Comparison of ENCODE assay signal across 20 cellular contexts in the genomic region with DNA sequence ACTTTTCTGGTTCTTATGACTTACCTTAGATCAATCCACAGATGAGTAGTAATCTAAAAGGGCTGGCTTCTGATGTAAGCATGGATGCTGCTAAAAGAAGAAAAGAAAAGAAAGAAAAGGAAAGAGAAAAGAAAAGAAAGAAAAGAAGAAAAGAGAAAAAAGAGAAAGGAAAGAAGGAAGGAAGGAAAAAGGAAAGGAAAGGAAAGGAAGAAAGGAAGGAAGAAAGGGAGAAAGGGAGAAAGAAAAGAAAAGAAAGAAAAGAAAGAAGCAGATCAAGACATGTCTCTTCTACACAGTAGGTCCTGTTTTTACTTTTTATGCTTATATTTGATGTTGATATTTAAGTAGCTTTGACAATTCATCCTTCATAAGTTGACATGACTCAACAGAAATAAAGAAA.
DNase-seq lines count a peak whose midpoint lies in the region; ATAC-seq and TF ChIP-seq lines count a peak whose summit lies in the region.
"Had no signal": no experiment of that assay in that cellular context is flagged by ENCODE, and none has a peak within 500 bp of the region (broad histone marks: within the 10 kb centered on the region; RNA-seq: fewer than 3 reads in every experiment).

No MANE protein-coding gene starts in this region.

- TF ChIP-seq CTCF in CD14-positive monocyte (IDR thresholded peaks at IDR 0.05) (peak; percentile 22), WTC11 (IDR thresholded peaks at IDR 0.05) (no peak), progenitor cell of endocrine pancreas (IDR thresholded peaks at IDR 0.05; ENCODE audit: unreplicated experiment) (no peak)

- POLR2A ChIA-PET in WTC11 (lab: Charles Lee), result no interaction called here
- POLR2A ChIA-PET in activated CD4-positive, alpha-beta memory T cell treated with anti-CD3 and anti-CD28 coated beads, Interleukin-2, amount 10 ng/mL, durations not matched to agents 7 days and 5 days (lab: Charles Lee), result no interaction called here

- H3K9me3 Mint-ChIP-seq in CD14-positive monocyte, result peaks cover 0 to 2% (median 0%) of the 10 kb centered on the region in 7 donors
- no peaks in the 10 kb centered on the region for H3K9me3 Mint-ChIP-seq in WTC11
- no peaks in the 10 kb centered on the region for H3K9me3 Mint-ChIP-seq in progenitor cell of endocrine pancreas (ENCODE audit: low read depth)
- no peaks in the 10 kb centered on the region for H3K9me3 Mint-ChIP-seq in activated CD4-positive, alpha-beta memory T cell treated with anti-CD3 and anti-CD28 coated beads, Interleukin-2, amount 10 ng/mL, durations not matched to agents 7 days and 5 days
- H3K9me3 Mint-ChIP-seq: CD4-positive, CD25-positive, alpha-beta regulatory T cell; CD8-positive, alpha-beta T cell had no signal

- H3K4me1 Mint-ChIP-seq in CD14-positive monocyte, result no peaks in the 10 kb centered on the region
- peaks cover 32% of the 10 kb centered on the region for H3K4me1 Mint-ChIP-seq in WTC11
- peaks cover 14% of the 10 kb centered on the region for H3K4me1 Mint-ChIP-seq in progenitor cell of endocrine pancreas (ENCODE audit: low read depth)
- H3K4me1 Mint-ChIP-seq in activated CD4-positive, alpha-beta memory T cell treated with anti-CD3 and anti-CD28 coated beads, Interleukin-2, amount 10 ng/mL, durations not matched to agents 7 days and 5 days, result peaks cover 1% of the 10 kb centered on the region

- H3K4me3 Mint-ChIP-seq in CD14-positive monocyte (no peak overlapping the region), WTC11 (no peak overlapping the region), progenitor cell of endocrine pancreas (ENCODE audit: low read depth) (no peak overlapping the region)
- H3K4me3 Mint-ChIP-seq in activated CD4-positive, alpha-beta memory T cell treated with anti-CD3 and anti-CD28 coated beads, Interleukin-2, amount 10 ng/mL, durations not matched to agents 7 days and 5 days, result no peak overlapping the region
- H3K4me3 Mint-ChIP-seq: CD4-positive, CD25-positive, alpha-beta regulatory T cell; CD8-positive, alpha-beta T cell had no signal

- CTCF ChIA-PET in WTC11 (lab: Charles Lee), result no interaction called here
- CTCF ChIA-PET in activated CD4-positive, alpha-beta memory T cell treated with anti-CD3 and anti-CD28 coated beads, Interleukin-2, amount 10 ng/mL, durations not matched to agents 7 days and 5 days (lab: Charles Lee), result no interaction called here

- H3K27ac Mint-ChIP-seq in CD14-positive monocyte (no peak overlapping the region), WTC11 (no peak overlapping the region), progenitor cell of endocrine pancreas (peak overlapping the region; percentile 14)
- H3K27ac Mint-ChIP-seq in activated CD4-positive, alpha-beta memory T cell treated with anti-CD3 and anti-CD28 coated beads, Interleukin-2, amount 10 ng/mL, durations not matched to agents 7 days and 5 days, result no peak overlapping the region
- H3K27ac Mint-ChIP-seq: CD8-positive, alpha-beta T cell had no signal

- peaks cover 0 to 2% of the 10 kb centered on the region in 2 donors for H3K36me3 Mint-ChIP-seq in CD14-positive monocyte
- H3K36me3 Mint-ChIP-seq in WTC11, result no peaks in the 10 kb centered on the region
- no peaks in the 10 kb centered on the region for H3K36me3 Mint-ChIP-seq in progenitor cell of endocrine pancreas (ENCODE audit: insufficient read depth)
- no peaks in the 10 kb centered on the region for H3K36me3 Mint-ChIP-seq in activated CD4-positive, alpha-beta memory T cell treated with anti-CD3 and anti-CD28 coated beads, Interleukin-2, amount 10 ng/mL, durations not matched to agents 7 days and 5 days (ENCODE audit: low read depth)
- H3K36me3 Mint-ChIP-seq: CD4-positive, CD25-positive, alpha-beta regulatory T cell; CD8-positive, alpha-beta T cell had no signal

- no peak for DNase-seq in CD14-positive monocyte (ENCODE audit: low spot score)
- DNase-seq in WTC11 (ENCODE audit: low spot score), result no peak
- no peak for DNase-seq in progenitor cell of endocrine pancreas (ENCODE audit: low spot score, unreplicated experiment)
- no peak for DNase-seq in activated CD4-positive, alpha-beta memory T cell treated with anti-CD3 and anti-CD28 coated beads, Interleukin-2, amount 10 ng/mL, durations not matched to agents 7 days and 5 days
- no peak for DNase-seq in H4 (ENCODE audit: low spot score)
- DNase-seq: 8988T; ACHN; AML-193; C1 segment of cervical spinal cord; CD4-positive, CD25-positive, alpha-beta regulatory T cell; CD8-positive, alpha-beta T cell; DMS 273 treated with DMSO at 0.1 percent for 48 hours; DMS53; DMS79 treated with DMSO at 0.1 percent for 48 hours; GF-D8; GOT3; H7; HCEC 1CT had no signal

- ATAC-seq in WTC11 (no peak), HG03565 (IDR thresholded peaks at IDR 0.05; ENCODE audit: unreplicated experiment) (no peak)
- ATAC-seq: A549; CD8-positive, alpha-beta T cell had no signal

- H3K27me3 Mint-ChIP-seq in CD14-positive monocyte (ENCODE audit: low read depth in 3 of 3), result peaks cover 1 to 2% (median 1%) of the 10 kb centered on the region in 3 donors
- H3K27me3 Mint-ChIP-seq in WTC11 (ENCODE audit: low read depth), result no peaks in the 10 kb centered on the region; the same call in 1 of the 2 replicates
- no peaks in the 10 kb centered on the region for H3K27me3 Mint-ChIP-seq in progenitor cell of endocrine pancreas
- no peaks in the 10 kb centered on the region for H3K27me3 Mint-ChIP-seq in activated CD4-positive, alpha-beta memory T cell treated with anti-CD3 and anti-CD28 coated beads, Interleukin-2, amount 10 ng/mL, durations not matched to agents 7 days and 5 days
- H3K27me3 Mint-ChIP-seq: CD4-positive, CD25-positive, alpha-beta regulatory T cell had no signal

- intact Hi-C loops in CD14-positive monocyte (cut with micrococcal nuclease), result no loop called here

TF ChIP-seq in WTC11, 78 proteins besides CTCF, POLR2A, EP300 and RAD21:
- TF ChIP-seq CREM (CRISPR knock-in tag; IDR thresholded peaks at IDR 0.05), result no peak
- TF ChIP-seq, protein P1, sequence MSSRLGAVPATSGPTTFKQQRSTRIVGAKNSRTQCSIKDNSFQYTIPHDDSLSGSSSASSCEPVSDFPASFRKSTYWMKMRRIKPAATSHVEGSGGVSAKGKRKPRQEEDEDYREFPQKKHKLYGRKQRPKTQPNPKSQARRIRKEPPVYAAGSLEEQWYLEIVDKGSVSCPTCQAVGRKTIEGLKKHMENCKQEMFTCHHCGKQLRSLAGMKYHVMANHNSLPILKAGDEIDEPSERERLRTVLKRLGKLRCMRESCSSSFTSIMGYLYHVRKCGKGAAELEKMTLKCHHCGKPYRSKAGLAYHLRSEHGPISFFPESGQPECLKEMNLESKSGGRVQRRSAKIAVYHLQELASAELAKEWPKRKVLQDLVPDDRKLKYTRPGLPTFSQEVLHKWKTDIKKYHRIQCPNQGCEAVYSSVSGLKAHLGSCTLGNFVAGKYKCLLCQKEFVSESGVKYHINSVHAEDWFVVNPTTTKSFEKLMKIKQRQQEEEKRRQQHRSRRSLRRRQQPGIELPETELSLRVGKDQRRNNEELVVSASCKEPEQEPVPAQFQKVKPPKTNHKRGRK (CRISPR knock-in tag; IDR thresholded peaks at IDR 0.05; ENCODE audit: borderline replicate concordance), result 0 out of 2 replicates have a peak, but pooled peaks have one; percentile 71
